1 cellular context compared by ENCODE assay signal in genomic region chr2:62362561-62362960, GRCh38.
TF ChIP-seq lines count a peak whose summit lies in the region.

No MANE protein-coding gene starts in this region.

TF ChIP-seq in HepG2, 621 proteins besides CTCF, POLR2A, EP300 and RAD21 (continued from another document):
- TF ChIP-seq ATF2 (CRISPR knock-in tag; IDR thresholded peaks at IDR 0.05) (no peak), ARID5B (CRISPR knock-in tag; IDR thresholded peaks at IDR 0.05) (no peak), SKIL (CRISPR knock-in tag; IDR thresholded peaks at IDR 0.05; ENCODE audit: borderline replicate concordance) (no peak), ZBTB46 (CRISPR knock-in tag; IDR thresholded peaks at IDR 0.05; ENCODE audit: borderline replicate concordance) (no peak), TFE3 (CRISPR knock-in tag; IDR thresholded peaks at IDR 0.05) (no peak)
